In genomic region chr12:122460641-122461040, GRCh38 we compare ENCODE assay signal across 20 cellular contexts. TPM values are rescaled to one million over a fixed set of nuclear protein-coding genes. Genes with fewer than 3 reads are reported as not detected.
A peak's percentile ranks its signal among the peaks of the same experiment; 100 is the strongest.
DNase-seq lines count a peak whose midpoint lies in the region; ATAC-seq, FAIRE-seq and TF ChIP-seq lines count a peak whose summit lies in the region.
"Had no signal": no experiment of that assay in that cellular context is flagged by ENCODE, and none has a peak within 500 bp of the region (broad histone marks: within the 10 kb centered on the region; RNA-seq: fewer than 3 reads in every experiment).

No MANE protein-coding gene starts in this region.

- no peaks in the 10 kb centered on the region; the same call in 1 of the 2 replicates for H3F3A ChIP-seq in MM.1S (ENCODE audit: insufficient read depth, low read length)

- no peak for TF ChIP-seq EP300 in K562 (IDR thresholded peaks at IDR 0.05; ENCODE audit: low read length)

- peak overlapping the region; percentile 62 for H3K27ac Mint-ChIP-seq in type B pancreatic cell

- no peak for TF ChIP-seq RAD21 in K562 (CRISPR knock-in tag; conservative IDR thresholded peaks at IDR 0.05 in 1 of 2, IDR thresholded peaks at IDR 0.05 in 1 of 2)

- no peak; the same call in 2 of the 3 replicates for ATAC-seq in K562

- H3K9me3 ChIP-seq in MM.1S (replicated peaks; ENCODE audit: insufficient read depth, low read length) (no peaks in the 10 kb centered on the region), K562 (replicated peaks; ENCODE audit: control insufficient read depth, insufficient read depth, low read depth, low read length) (no peaks in the 10 kb centered on the region)
- H3K9me3 ChIP-seq: BE2C, Peyer's patch, SJCRH30 had no signal

- 17% methylated on average over 2 of the region's 2 CpGs for WGBS in K562 (ENCODE audit: insufficient coverage, low coverage, missing lambda C conversion rate)

- no peaks in the 10 kb centered on the region for H3K9me1 ChIP-seq in K562 (ENCODE audit: control insufficient read depth, insufficient read depth, low read length)

- H4K20me1 ChIP-seq in MM.1S (ENCODE audit: insufficient read depth, low read length) (no peaks in the 10 kb centered on the region), K562 (replicated peaks; ENCODE audit: control insufficient read depth, insufficient read depth, low read length) (no peaks in the 10 kb centered on the region)

- CTCF ChIA-PET in K562 (lab: Yijun Ruan, JAX; ENCODE audit: low intra/inter-chr PET ratio) = no interaction called here

- no peak for TF ChIP-seq POLR2A in K562 (conservative IDR thresholded peaks at IDR 0.05)

- H2AFZ ChIP-seq in MM.1S (ENCODE audit: low read length) (peak overlapping the region; percentile 47), K562 (ENCODE audit: low read depth, low read length) (peak overlapping the region; percentile 22; the same call in 1 of the 2 replicates)

- H3K27me3 ChIP-seq in MM.1S (replicated peaks; ENCODE audit: insufficient read depth, low read length) (no peaks in the 10 kb centered on the region), K562 (ENCODE audit: control insufficient read depth in 2 of 2, insufficient read depth in 2 of 2, low read length in 2 of 2) (no peaks in the 10 kb centered on the region)
- H3K27me3 ChIP-seq: BE2C, Peyer's patch, SJCRH30 had no signal

- H3K9me2 ChIP-seq in MM.1S (replicated peaks; ENCODE audit: insufficient read depth, low read length) = no peaks in the 10 kb centered on the region

- H3K27me3 Mint-ChIP-seq in type B pancreatic cell = no peaks in the 10 kb centered on the region

- H3K36me3 ChIP-seq in MM.1S (replicated peaks; ENCODE audit: insufficient read depth, low read length) (no peaks in the 10 kb centered on the region), K562 (ENCODE audit: control insufficient read depth, insufficient read depth, low read length) (no peaks in the 10 kb centered on the region)
- H3K36me3 ChIP-seq: BE2C, Peyer's patch, SJCRH30 had no signal

- no TSS peak for BruUV-seq in K562 (replicated peaks; lab: Mats Ljungman, UMichigan)

- H3K4me1 Mint-ChIP-seq in type B pancreatic cell (ENCODE audit: unreplicated experiment) = peaks cover 6% of the 10 kb centered on the region

- in situ Hi-C loops in K562 (cut with MboI) = no loop called here

- POLR2A ChIA-PET in K562 (lab: Yijun Ruan, JAX) = interaction anchor here (0.5 to 1.3 kb wide), 2 partner anchors 11 to 24 kb away, joined by 3 read pairs; no protein-coding TSS in a partner anchor

- peak overlapping the region; percentile 37; the same call in 1 of the 2 replicates for H3K27ac ChIP-seq in MM.1S (ENCODE audit: low read length)
- no peak overlapping the region for H3K27ac ChIP-seq in K562 (ENCODE audit: extremely low read depth, low read depth, low read length)
- H3K27ac ChIP-seq: Peyer's patch, SJCRH30 had no signal

- DNase-seq in MM.1S (peak; percentile 14), K562 (ENCODE audit: extremely low read depth in 1 of 4, low spot score in 3 of 4) (no peak), posterior vena cava (ENCODE audit: low spot score) (peak; percentile 19), type B pancreatic cell (ENCODE audit: extremely low spot score, unreplicated experiment) (no peak), NCI-H1092 (lab: John Stamatoyannopoulos, UW) (no peak), cerebellar cortex (ENCODE audit: low spot score) (no peak)
- DNase-seq in central memory CD4-positive, alpha-beta T cell = no peak
- DNase-seq: BE2C, DMS79 treated with DMSO at 0.1 percent for 48 hours, KBM-7, NCI-H1105 treated with DMSO at 0.1 percent for 48 hours, NCI-H1694, NCI-H2081, NCI-H2171, NCI-H345, NCI-H524, NCI-H774, SJCRH30 had no signal

- FAIRE-seq in K562 (lab: Jason Lieb, UNC) = no peak
- FAIRE-seq: H54 had no signal

- H3K4me1 ChIP-seq in MM.1S (ENCODE audit: low read length) = peaks cover 8% of the 10 kb centered on the region; the same call in 1 of the 2 replicates
- H3K4me1 ChIP-seq in K562 (replicated peaks in 1 of 2; ENCODE audit: control insufficient read depth in 2 of 2, insufficient read depth in 2 of 2, low read length in 2 of 2) = no peaks in the 10 kb centered on the region; a peak in 1 of 5 replicates
- H3K4me1 ChIP-seq: BE2C, Peyer's patch had no signal

- no peaks in the 10 kb centered on the region for H3K9me3 Mint-ChIP-seq in type B pancreatic cell

- no peak overlapping the region for H3K4me3 Mint-ChIP-seq in type B pancreatic cell

- TF ChIP-seq CTCF in MM.1S (IDR thresholded peaks at IDR 0.05; ENCODE audit: low read length) (no peak), K562 (IDR thresholded peaks at IDR 0.05 in 2 of 3, conservative IDR thresholded peaks at IDR 0.05 in 1 of 3; ENCODE audit: insufficient read depth in 2 of 3, low read depth in 1 of 3, low read length in 3 of 3) (no peak), type B pancreatic cell (conservative IDR thresholded peaks at IDR 0.05) (no peak)

- H3K9ac ChIP-seq in MM.1S (ENCODE audit: low read length) = no peak overlapping the region
- no peak overlapping the region for H3K9ac ChIP-seq in K562 (ENCODE audit: insufficient read depth in 1 of 2, low read depth in 2 of 2, low read length in 2 of 2)

- intact Hi-C loops in K562 (cut with micrococcal nuclease) = no loop called here
- intact Hi-C loops in posterior vena cava (cut with DNase I) = no loop called here

- H3K36me3 Mint-ChIP-seq in type B pancreatic cell = no peaks in the 10 kb centered on the region

- H3K4me3 ChIP-seq in MM.1S (ENCODE audit: low read length) (no peak overlapping the region), K562 (no peak overlapping the region)
- H3K4me3 ChIP-seq: Peyer's patch, SJCRH30 had no signal

- H3K4me2 ChIP-seq in MM.1S (ENCODE audit: low read depth, low read length) (peak overlapping the region; percentile 45; the same call in 1 of the 2 replicates), K562 (ENCODE audit: insufficient read depth, low read length) (no peak overlapping the region)

- no peaks in the 10 kb centered on the region for H3K79me2 ChIP-seq in MM.1S (ENCODE audit: low read length)
- no peaks in the 10 kb centered on the region for H3K79me2 ChIP-seq in K562 (ENCODE audit: control insufficient read depth, insufficient read depth, low read length)

TF ChIP-seq in K562, 482 proteins besides CTCF, POLR2A, EP300 and RAD21 (continues in another document):
- TF ChIP-seq PREB (CRISPR knock-in tag; IDR thresholded peaks at IDR 0.05) = no peak
- no peak for TF ChIP-seq ZSCAN32 (CRISPR knock-in tag; IDR thresholded peaks at IDR 0.05)
- no peak for TF ChIP-seq ZBED1 (IDR thresholded peaks at IDR 0.05)
- TF ChIP-seq YBX1 (IDR thresholded peaks at IDR 0.05) = no peak

RNA-seq across cellular contexts. Expression of gene CLIP1, which starts 38.2 kb away (rescaled TPM):
- 77.3 and 128 TPM in 2 replicates for total RNA-seq in K562 (2011; cell fraction: chromatin; rRNA removed; ENCODE audit: low replicate concordance)
- total RNA-seq in K562 (2011; cell fraction: nucleolus; rRNA removed) = 38.0 and 40.8 TPM in 2 replicates
- total RNA-seq in K562 (2011; cell fraction: nucleoplasm; rRNA removed) = 61.1 and 81.7 TPM in 2 replicates
- total RNA-seq in K562 (2014; rRNA removed) (19.7 and 20.1 TPM in 2 replicates), K562 (2014; rRNA removed; fragmentation: Illumina TruSeq; extraction: Trizol) (29.6 and 39.5 TPM in 2 replicates), K562 (2015; rRNA removed; fragmentation: Illumina TruSeq; extraction: Trizol) (33.3 and 33.9 TPM in 2 replicates), K562 (2021) (24.9 and 27.8 TPM in 2 replicates), posterior vena cava (100 to 1,000 TPM; 141 to 226 TPM), type B pancreatic cell (ENCODE audit: low replicate concordance) (59.1 and 119 TPM in 2 replicates)
- polyA plus RNA-seq in K562 (2011; rRNA removed) (31.9 and 34.5 TPM in 2 replicates), K562 (2014; fragmentation: Illumina TruSeq; extraction: Trizol) (27.3 and 27.6 TPM in 2 replicates), K562 (2014; fragmentation: Nextera tagmentation; extraction: Ambion mirVana) (1 to 10 TPM; 5.8 to 6.1 TPM), K562 (2014; rRNA removed) (19.1 and 21.2 TPM in 2 replicates)
- 24.3 and 28.5 TPM in 2 replicates for polyA plus RNA-seq in K562 (2011; cell fraction: cytosol; rRNA removed)
- polyA plus RNA-seq in K562 (2011; cell fraction: nucleus; rRNA removed) = 31.9 and 33.0 TPM in 2 replicates
- polyA plus RNA-seq in K562 (2012) = 17.8 and 31.5 TPM in 2 replicates
- 48.7 and 54.3 TPM in 2 replicates for polyA minus RNA-seq in K562 (2011; rRNA and poly(A)+ RNA removed)
- polyA minus RNA-seq in K562 (2011; cell fraction: cytosol; rRNA and poly(A)+ RNA removed) = 16.9 and 22.4 TPM in 2 replicates
- 17.0 and 35.5 TPM in 2 replicates for polyA minus RNA-seq in K562 (2011; cell fraction: nucleus; rRNA and poly(A)+ RNA removed)

RNA-seq across cellular contexts. Expression of gene ZCCHC8, which starts 40.1 kb away (rescaled TPM):
- total RNA-seq in K562 (2011; cell fraction: chromatin; rRNA removed; ENCODE audit: low replicate concordance) = 46.3 and 139 TPM in 2 replicates
- 22.3 and 27.9 TPM in 2 replicates for total RNA-seq in K562 (2011; cell fraction: nucleolus; rRNA removed)
- total RNA-seq in K562 (2011; cell fraction: nucleoplasm; rRNA removed) = 46.5 and 73.4 TPM in 2 replicates
- total RNA-seq in K562 (2014; rRNA removed) (25.3 and 27.7 TPM in 2 replicates), K562 (2014; rRNA removed; fragmentation: Illumina TruSeq; extraction: Trizol) (41.1 and 50.2 TPM in 2 replicates), K562 (2015; rRNA removed; fragmentation: Illumina TruSeq; extraction: Trizol) (32.5 and 36.5 TPM in 2 replicates), K562 (2021) (34.1 and 36.0 TPM in 2 replicates), posterior vena cava (10 to 100 TPM; 15.9 to 16.8 TPM), type B pancreatic cell (ENCODE audit: low replicate concordance) (27.2 and 30.4 TPM in 2 replicates)
- polyA plus RNA-seq in K562 (2011; rRNA removed) (28.9 and 32.0 TPM in 2 replicates), K562 (2014; fragmentation: Illumina TruSeq; extraction: Trizol) (41.3 and 50.9 TPM in 2 replicates), K562 (2014; fragmentation: Nextera tagmentation; extraction: Ambion mirVana) (10 to 100 TPM; 14.8 to 20.7 TPM), K562 (2014; rRNA removed) (34.8 and 37.9 TPM in 2 replicates)
- polyA plus RNA-seq in K562 (2011; cell fraction: cytosol; rRNA removed) = 15.4 and 21.2 TPM in 2 replicates
- 40.8 and 51.1 TPM in 2 replicates for polyA plus RNA-seq in K562 (2011; cell fraction: nucleus; rRNA removed)
- polyA plus RNA-seq in K562 (2012) = 21.2 and 36.6 TPM in 2 replicates
- 27.6 and 29.6 TPM in 2 replicates for polyA minus RNA-seq in K562 (2011; rRNA and poly(A)+ RNA removed)
- 13.9 and 15.6 TPM in 2 replicates for polyA minus RNA-seq in K562 (2011; cell fraction: cytosol; rRNA and poly(A)+ RNA removed)
- polyA minus RNA-seq in K562 (2011; cell fraction: nucleus; rRNA and poly(A)+ RNA removed) = 15.1 and 30.9 TPM in 2 replicates

Comparison
In these comparisons a context has a peak if more than half of its experiments do, and no peak if none do; other contexts are left out.
1. DNase-seq: peak in MM.1S (single experiment) and posterior vena cava (single experiment); none in K562 (0 of 4), type B pancreatic cell (single experiment), central memory CD4-positive, alpha-beta T cell (single experiment), NCI-H1092 (single experiment) and cerebellar cortex (single experiment).